ENCODE assay signal across 28 cellular contexts in genomic region chr2:178267660-178268059, GRCh38.
"Had no signal": no experiment of that assay in that cellular context is flagged by ENCODE, and none has a peak within 500 bp of the region (broad histone marks: within the 10 kb centered on the region; RNA-seq: fewer than 3 reads in every experiment).

No MANE protein-coding gene starts in this region.

- H3K4me3 ChIP-seq: ascending aorta, cardiac muscle cell had no signal

- H3K27me3 ChIP-seq: ascending aorta, cardiac muscle cell had no signal

- ATAC-seq: activated CD8-positive, alpha-beta T cell treated with anti-CD3 and anti-CD28 coated beads for 36 hours; activated naive CD8-positive, alpha-beta T cell treated with anti-CD3 and anti-CD28 coated beads, Interleukin-2, amount 50 U/mL, for 24 hours had no signal

- DNase-seq: activated B cell treated with CpG ODN at 0.5 μM for 24 hours; activated CD4-positive, alpha-beta memory T cell treated with anti-CD3 and anti-CD28 coated beads for 36 hours; activated CD4-positive, alpha-beta T cell treated with anti-CD3 and anti-CD28 coated beads for 4 hours; activated CD4-positive, alpha-beta T cell treated with anti-CD3 and anti-CD28 coated beads, Interleukin-2, amount 10 ng/mL, durations not matched to agents 24 days and 14 days; activated CD4-positive, alpha-beta T cell treated with anti-CD3 and anti-CD28 coated beads, Interleukin-2, amount 50 U/mL, for 1 hour; activated CD4-positive, alpha-beta T cell treated with anti-CD3 and anti-CD28 coated beads, Interleukin-2, amount 50 U/mL, for 4 hours; activated CD4-positive, CD25-positive, alpha-beta regulatory T cell treated with anti-CD3 and anti-CD28 coated beads, Interleukin-2, amount 50 U/mL, for 72 hours; activated CD8-positive, alpha-beta memory T cell treated with anti-CD3 and anti-CD28 coated beads, Interleukin-2, amount 50 U/mL, for 4 hours; activated CD8-positive, alpha-beta T cell treated with anti-CD3 and anti-CD28 coated beads for 36 hours; activated effector memory CD4-positive, alpha-beta T cell treated with Interleukin-2 at 50 U/mL for 16 hours; activated gamma-delta T cell; activated naive CD4-positive, alpha-beta T cell treated with anti-CD3 and anti-CD28 coated beads, Interleukin-2, amount 10 ng/mL, durations not matched to agents 7 days and 5 days; activated naive CD4-positive, alpha-beta T cell treated with Interleukin-2 at 50 U/mL for 16 hours; activated naive CD8-positive, alpha-beta T cell treated with anti-CD3 and anti-CD28 coated beads, Interleukin-2, amount 10 ng/mL, durations not matched to agents 7 days and 5 days; activated naive CD8-positive, alpha-beta T cell treated with anti-CD3 and anti-CD28 coated beads, Interleukin-2, amount 50 U/mL, for 24 hours; activated T-cell treated with anti-CD3 and anti-CD28 coated beads, Interleukin-2, amount 50 U/mL, for 24 hours; activated T-cell treated with anti-CD3 and anti-CD28 coated beads, Interleukin-2, amount 50 U/mL, for 48 hours; amygdala; anterior cingulate cortex; caudate nucleus; cerebellar nuclear complex; T-helper 2 cell; T-helper 9 cell had no signal

- FAIRE-seq: bronchial epithelial cell, TTC549 had no signal

- H3K36me3 ChIP-seq: ascending aorta, cardiac muscle cell had no signal

- H3K27ac ChIP-seq: ascending aorta, cardiac muscle cell, VCaP had no signal

- H3K9me3 ChIP-seq: ascending aorta had no signal

- H3K4me1 ChIP-seq: ascending aorta had no signal
